26 cellular contexts compared by ENCODE assay signal in the genomic region with DNA sequence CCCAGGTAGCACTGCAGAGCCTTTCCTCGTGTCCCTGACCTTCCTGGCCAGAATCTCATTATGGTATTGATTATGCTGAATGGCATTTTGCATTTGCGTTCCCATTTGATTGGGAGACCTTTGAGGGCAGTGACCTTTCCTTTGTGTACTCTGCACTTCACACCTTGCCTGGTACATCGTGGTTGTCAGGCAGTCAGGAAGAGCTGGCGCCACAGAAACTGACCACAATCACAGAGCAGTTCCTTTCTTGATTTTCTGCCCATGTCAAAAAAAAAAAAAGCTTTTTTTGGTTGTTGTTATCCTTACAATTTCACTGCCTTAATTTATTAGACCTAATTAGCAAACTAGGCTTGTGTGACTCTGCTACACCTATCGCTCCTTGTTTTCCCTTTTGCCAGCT.
"Had no signal": no experiment of that assay in that cellular context is flagged by ENCODE, and none has a peak within 500 bp of the region (broad histone marks: within the 10 kb centered on the region; RNA-seq: fewer than 3 reads in every experiment).

No MANE protein-coding gene starts in this region.

- H3K4me3 ChIP-seq: left lung, lower lobe of right lung, pancreas, prostate gland, sigmoid colon, spleen, tibial nerve, upper lobe of left lung, vagina had no signal

- H3K27me3 ChIP-seq: pancreas, sigmoid colon, spleen, upper lobe of left lung, vagina had no signal

- H3K9me3 ChIP-seq: left lung, lower lobe of right lung, pancreas, prostate gland, spleen, upper lobe of left lung, vagina had no signal

- DNase-seq: hippocampal formation; kidney glomerular epithelial cell; left cardiac atrium; left lung; lower lobe of right lung; mesenchymal stem cell; naive thymus-derived CD8-positive, alpha-beta T cell; nucleus accumbens; pancreas; posterior cingulate gyrus; retina; right cardiac atrium; sigmoid colon; spleen; stimulated activated CD4-positive, alpha-beta T cell treated with anti-CD3 and anti-CD28 coated beads, Interleukin-2, amount 100 ng/mL, for 48 hours; stimulated activated CD4-positive, alpha-beta T cell treated with anti-CD3 and anti-CD28 coated beads, Interleukin-4, amount 100 ng/mL, for 4 hours; stimulated activated CD8-positive, alpha-beta memory T cell treated with anti-CD3 and anti-CD28 coated beads, Interleukin-4, amount 100 ng/mL, for 48 hours; stimulated activated naive CD4-positive, alpha-beta T cell treated with Interleukin-2 at 50 U/mL for 16 hours; stimulated activated naive CD8-positive, alpha-beta T cell treated with anti-CD3 and anti-CD28 coated beads, Interleukin-15, amount 100 ng/mL, for 72 hours; substantia nigra; upper lobe of left lung had no signal

- ATAC-seq: left lung, pancreas, right cardiac atrium had no signal

- H3K27ac ChIP-seq: left lung, lower lobe of right lung, pancreas, prostate gland, sigmoid colon, spleen, tibial nerve, upper lobe of left lung, vagina had no signal

- H3K4me1 ChIP-seq: left lung, prostate gland, sigmoid colon had no signal

- H3K36me3 ChIP-seq: left lung, lower lobe of right lung, pancreas, prostate gland, sigmoid colon, spleen, tibial nerve, upper lobe of left lung, vagina had no signal

- FAIRE-seq: keratinocyte, pancreas, small intestine had no signal
